In the genomic region with DNA sequence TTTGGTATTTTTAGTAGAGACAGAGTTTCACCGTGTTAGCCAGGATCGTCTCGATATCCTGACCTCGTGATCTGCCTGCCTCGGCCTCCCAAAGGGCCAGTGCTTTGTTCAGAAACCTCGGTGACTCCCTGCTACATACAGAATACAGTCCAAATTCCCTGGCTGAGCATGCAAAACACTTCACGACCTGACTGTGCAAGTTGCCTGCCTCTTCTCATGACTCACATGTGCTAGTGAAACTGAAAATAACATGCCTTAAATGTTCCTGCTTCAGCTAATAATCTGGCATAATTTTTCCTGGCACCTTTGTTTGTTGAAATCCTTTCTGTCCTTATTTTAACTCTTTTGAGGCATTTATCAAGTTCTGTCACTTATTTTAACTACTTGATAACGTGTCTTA, we compare ENCODE assay signal across 8 cellular contexts. TPM values are rescaled to one million over a fixed set of nuclear protein-coding genes. Genes with fewer than 3 reads are reported as not detected.
DNase-seq lines count a peak whose midpoint lies in the region; ATAC-seq and TF ChIP-seq lines count a peak whose summit lies in the region.

No MANE protein-coding gene starts in this region.

- ATAC-seq in GM18870 (IDR thresholded peaks at IDR 0.05; ENCODE audit: unreplicated experiment) (peak; percentile 33), HG03342 (IDR thresholded peaks at IDR 0.05; ENCODE audit: unreplicated experiment) (peak; percentile 41)
- ATAC-seq in CD4-positive, alpha-beta T cell (ENCODE audit: poor library complexity) = no peak

- no peaks in the 10 kb centered on the region for H3K9me3 ChIP-seq in duodenal mucosa (ENCODE audit: control insufficient read depth in 1 of 2, low read length in 2 of 2)
- no peaks in the 10 kb centered on the region for H3K9me3 ChIP-seq in CD4-positive, alpha-beta T cell (ENCODE audit: control insufficient read depth, low read length)

- peaks cover 12 to 15% of the 10 kb centered on the region in 2 donors for H3K4me1 ChIP-seq in duodenal mucosa (ENCODE audit: control insufficient read depth in 1 of 2, insufficient read depth in 2 of 2, low read length in 2 of 2)

- no peak overlapping the region for H3K27ac Mint-ChIP-seq in activated T-cell treated with anti-CD3 and anti-CD28 coated beads, Interleukin-2, amount 50 U/mL, for 24 hours
- no peak overlapping the region for H3K27ac Mint-ChIP-seq in CD4-positive, alpha-beta T cell

- no peaks in the 10 kb centered on the region for H3K27me3 ChIP-seq in duodenal mucosa (ENCODE audit: control insufficient read depth in 1 of 2, insufficient read depth in 2 of 2, low read length in 2 of 2)
- H3K27me3 ChIP-seq in CD4-positive, alpha-beta T cell (ENCODE audit: control insufficient read depth, insufficient read depth, low read length) = no peaks in the 10 kb centered on the region

- no peaks in the 10 kb centered on the region for H3K9me3 Mint-ChIP-seq in activated T-cell treated with anti-CD3 and anti-CD28 coated beads, Interleukin-2, amount 50 U/mL, for 24 hours
- H3K9me3 Mint-ChIP-seq in CD4-positive, alpha-beta T cell = no peaks in the 10 kb centered on the region

- peak overlapping the region; percentile 5 to 21 for H3K4me3 ChIP-seq in duodenal mucosa (ENCODE audit: low read depth in 1 of 2, low read length in 2 of 2)

- peaks cover 0 to 20% of the 10 kb centered on the region in 2 donors for H3K36me3 ChIP-seq in duodenal mucosa (ENCODE audit: control insufficient read depth in 1 of 2, insufficient read depth in 2 of 2, low read length in 2 of 2)

- intact Hi-C loops in CD4-positive, alpha-beta T cell (cut with DNase I, micrococcal nuclease) = loop anchor here (2.0 to 10.0 kb wide), 3 partner anchors 43 to 545 kb away; no protein-coding TSS in a partner anchor

- CTCF ChIA-PET in CD4-positive, alpha-beta T cell (lab: Charles Lee) = interaction anchor here (0.6 to 3.7 kb wide), 22 partner anchors 9 to 540 kb away, joined by 3 to 43 read pairs (median 5); a partner anchor contains a TSS

- DNase-seq in renal cortical epithelial cell (ENCODE audit: low read depth) (peak; percentile 67), AML-193 (lab: John Stamatoyannopoulos, UW) (no peak), HT-29 (ENCODE audit: low spot score) (no peak)
- no peak for DNase-seq in activated T-cell treated with anti-CD3 and anti-CD28 coated beads, Interleukin-2, amount 50 U/mL, for 24 hours
- no peak for DNase-seq in CD4-positive, alpha-beta T cell

- peak overlapping the region in 1 of 2 donors; percentile 38 for H3K9ac ChIP-seq in duodenal mucosa (ENCODE audit: low read depth in 1 of 2, low read length in 2 of 2)

- peaks cover 39% of the 10 kb centered on the region for H3K36me3 Mint-ChIP-seq in activated T-cell treated with anti-CD3 and anti-CD28 coated beads, Interleukin-2, amount 50 U/mL, for 24 hours (ENCODE audit: low read depth)
- H3K36me3 Mint-ChIP-seq in CD4-positive, alpha-beta T cell (ENCODE audit: low read depth) = peaks cover 30% of the 10 kb centered on the region

- no peak for TF ChIP-seq CTCF in CD4-positive, alpha-beta T cell (IDR thresholded peaks at IDR 0.05)

- H3K4me1 Mint-ChIP-seq in activated T-cell treated with anti-CD3 and anti-CD28 coated beads, Interleukin-2, amount 50 U/mL, for 24 hours (ENCODE audit: low read depth) = peaks cover 41% of the 10 kb centered on the region
- peaks cover 32% of the 10 kb centered on the region for H3K4me1 Mint-ChIP-seq in CD4-positive, alpha-beta T cell (ENCODE audit: low read depth)

- POLR2A ChIA-PET in CD4-positive, alpha-beta T cell (lab: Charles Lee) = interaction anchor here (1.0 to 1.9 kb wide), 6 partner anchors 8 to 468 kb away, joined by 3 to 18 read pairs (median 6); a partner anchor contains a TSS

- H3K27ac ChIP-seq in duodenal mucosa (ENCODE audit: low read depth, low read length) = peak overlapping the region; percentile 36
- no peak overlapping the region for H3K27ac ChIP-seq in CD4-positive, alpha-beta T cell (ENCODE audit: low read depth, low read length)

- no peaks in the 10 kb centered on the region for H3K27me3 Mint-ChIP-seq in activated T-cell treated with anti-CD3 and anti-CD28 coated beads, Interleukin-2, amount 50 U/mL, for 24 hours
- H3K27me3 Mint-ChIP-seq in CD4-positive, alpha-beta T cell = no peaks in the 10 kb centered on the region

- no peak overlapping the region for H3K4me3 Mint-ChIP-seq in activated T-cell treated with anti-CD3 and anti-CD28 coated beads, Interleukin-2, amount 50 U/mL, for 24 hours
- no peak overlapping the region for H3K4me3 Mint-ChIP-seq in CD4-positive, alpha-beta T cell

RNA-seq across cellular contexts. Expression of a gene that starts 8.2 kb away (rescaled TPM):
- total RNA-seq in renal cortical epithelial cell = 6.1 and 10.6 TPM in 2 replicates
- total RNA-seq in CD4-positive, alpha-beta T cell = 10 to 100 TPM; 10.8 to 13.4 TPM
- total RNA-seq in HT-29 (2014; rRNA removed; shearing (Covaris generic)) = 4.1 and 6.1 TPM in 2 replicates

RNA-seq across cellular contexts. Expression of a gene that starts 8.2 kb away (rescaled TPM):
- 7.3 and 13.6 TPM in 2 replicates for total RNA-seq in renal cortical epithelial cell
- total RNA-seq in CD4-positive, alpha-beta T cell = 1 to 10 TPM; 1.7 to 3.1 TPM
- 13.2 and 17.1 TPM in 2 replicates for total RNA-seq in HT-29 (2014; rRNA removed; shearing (Covaris generic))
